Comparison of ENCODE assay signal across 25 cellular contexts in the genomic region with DNA sequence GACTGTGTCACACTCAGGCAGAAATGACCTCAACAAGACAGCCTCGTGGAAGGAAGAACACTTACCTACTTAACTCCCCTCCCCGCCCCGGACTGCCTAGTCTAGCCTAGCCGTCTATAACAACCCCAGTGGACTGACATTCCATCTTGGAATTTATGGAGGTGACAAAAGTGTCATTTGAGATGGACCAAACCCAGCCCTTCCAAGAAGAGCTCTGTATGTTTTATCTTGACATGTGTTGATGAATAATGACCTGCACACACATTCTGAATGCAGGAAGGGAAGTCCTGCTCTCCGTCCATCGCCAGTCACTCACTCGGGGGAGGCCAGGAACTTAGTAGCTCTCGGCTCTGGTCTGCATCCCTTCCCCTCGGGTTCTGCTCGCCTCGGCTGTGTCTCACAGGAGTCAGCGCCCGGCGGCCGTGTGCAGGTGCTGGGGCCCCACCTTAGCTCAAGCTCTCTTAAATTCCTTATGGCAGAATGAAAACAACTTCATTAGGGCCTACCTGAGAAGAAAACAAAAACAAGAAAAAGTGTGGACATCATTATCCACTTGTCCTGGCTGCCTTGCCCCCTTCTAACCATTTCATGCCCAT.
"Had no signal": no experiment of that assay in that cellular context is flagged by ENCODE, and none has a peak within 500 bp of the region (broad histone marks: within the 10 kb centered on the region; RNA-seq: fewer than 3 reads in every experiment).

No MANE protein-coding gene starts in this region.

- H3K27ac ChIP-seq: dorsolateral prefrontal cortex, epithelial cell of prostate, foreskin keratinocyte, gastroesophageal sphincter, heart left ventricle, hepatocyte, parathyroid adenoma, prostate gland, right atrium auricular region, thoracic aorta had no signal

- H3K4me3 ChIP-seq: dorsolateral prefrontal cortex, gastroesophageal sphincter, heart left ventricle, hepatocyte, lung, prostate gland, right atrium auricular region, thoracic aorta, tibial nerve had no signal

- H3K9me3 ChIP-seq: gastroesophageal sphincter, heart left ventricle, prostate gland, right atrium auricular region, thoracic aorta, tibial nerve had no signal

- H3K4me3 Mint-ChIP-seq: memory B cell; naive thymus-derived CD4-positive, alpha-beta T cell; stimulated activated memory B cell treated with anti-CD40 and anti-IgM and Interleukin-4, amounts not matched to agents 10 μg/mL and 1 μg/mL and 100 μg/mL, for 72 hours; stimulated activated naive CD8-positive, alpha-beta T cell treated with anti-CD3 and anti-CD28 coated beads, Interleukin-15, Interleukin-2, amounts not matched to agents 100 ng/mL and 50 ng/mL, for 24 hours had no signal

- H3K9me3 Mint-ChIP-seq: memory B cell; naive thymus-derived CD4-positive, alpha-beta T cell; stimulated activated naive CD8-positive, alpha-beta T cell treated with anti-CD3 and anti-CD28 coated beads, Interleukin-15, Interleukin-2, amounts not matched to agents 100 ng/mL and 50 ng/mL, for 24 hours had no signal

- H2AFZ ChIP-seq: hepatocyte, parathyroid adenoma had no signal

- ATAC-seq: esophagus mucosa; foreskin keratinocyte; heart left ventricle; left cardiac atrium; left ventricle myocardium superior; naive thymus-derived CD4-positive, alpha-beta T cell; stimulated activated memory B cell treated with anti-CD40 and anti-IgM and Interleukin-4, amounts not matched to agents 10 μg/mL and 1 μg/mL and 100 μg/mL, for 72 hours had no signal

- H3K4me1 Mint-ChIP-seq: memory B cell; naive thymus-derived CD4-positive, alpha-beta T cell; stimulated activated memory B cell treated with anti-CD40 and anti-IgM and Interleukin-4, amounts not matched to agents 10 μg/mL and 1 μg/mL and 100 μg/mL, for 72 hours had no signal

- H3K27me3 Mint-ChIP-seq: memory B cell; stimulated activated memory B cell treated with anti-CD40 and anti-IgM and Interleukin-4, amounts not matched to agents 10 μg/mL and 1 μg/mL and 100 μg/mL, for 72 hours; stimulated activated naive CD8-positive, alpha-beta T cell treated with anti-CD3 and anti-CD28 coated beads, Interleukin-15, Interleukin-2, amounts not matched to agents 100 ng/mL and 50 ng/mL, for 24 hours had no signal

- H3K9ac ChIP-seq: parathyroid adenoma had no signal

- H3K4me2 ChIP-seq: hepatocyte had no signal

- H3K36me3 Mint-ChIP-seq: memory B cell; naive thymus-derived CD4-positive, alpha-beta T cell; stimulated activated memory B cell treated with anti-CD40 and anti-IgM and Interleukin-4, amounts not matched to agents 10 μg/mL and 1 μg/mL and 100 μg/mL, for 72 hours had no signal

- H3K79me2 ChIP-seq: hepatocyte, parathyroid adenoma had no signal

- FAIRE-seq: colon had no signal

- H3K27me3 ChIP-seq: dorsolateral prefrontal cortex, foreskin keratinocyte, gastroesophageal sphincter, heart left ventricle, hepatocyte, right atrium auricular region, tibial nerve had no signal

- H3K27ac Mint-ChIP-seq: memory B cell; naive thymus-derived CD4-positive, alpha-beta T cell; stimulated activated memory B cell treated with anti-CD40 and anti-IgM and Interleukin-4, amounts not matched to agents 10 μg/mL and 1 μg/mL and 100 μg/mL, for 72 hours; stimulated activated naive CD8-positive, alpha-beta T cell treated with anti-CD3 and anti-CD28 coated beads, Interleukin-15, Interleukin-2, amounts not matched to agents 100 ng/mL and 50 ng/mL, for 24 hours had no signal

- H3K36me3 ChIP-seq: prostate gland, right atrium auricular region had no signal

- DNase-seq: central memory CD4-positive, alpha-beta T cell; dorsolateral prefrontal cortex; effector CD4-positive, alpha-beta T cell; foreskin keratinocyte; heart left ventricle; left cardiac atrium; left ventricle myocardium superior; midbrain; naive thymus-derived CD4-positive, alpha-beta T cell; occipital lobe; stimulated activated CD4-positive, alpha-beta T cell treated with anti-CD3 and anti-CD28 coated beads, Interleukin-4, amount 100 ng/mL, for 4 hours had no signal

- H3K4me1 ChIP-seq: foreskin keratinocyte, heart left ventricle, parathyroid adenoma, prostate gland, right atrium auricular region had no signal
